ENCODE assay signal across 13 cellular contexts in the genomic region with DNA sequence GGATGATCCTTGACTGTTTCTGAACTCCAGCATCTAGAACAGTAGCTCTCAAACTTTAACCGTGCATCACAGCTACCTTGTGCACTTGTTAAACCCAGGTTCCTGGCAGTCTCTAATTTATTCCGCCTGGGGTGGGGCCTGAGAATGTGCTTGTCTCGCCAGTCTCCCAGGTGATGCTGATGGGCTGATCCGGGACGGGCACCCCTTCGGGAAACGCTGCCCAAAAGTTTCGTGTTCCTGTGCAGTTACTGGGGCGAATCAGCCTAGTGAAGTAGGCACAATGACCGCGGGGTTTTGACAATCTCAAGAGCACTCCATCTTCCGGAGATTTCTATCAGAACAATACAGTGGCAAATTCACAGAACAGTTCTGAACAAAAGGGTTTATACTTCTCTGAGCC. TPM values are rescaled to one million over a fixed set of nuclear protein-coding genes. Genes with fewer than 3 reads are reported as not detected.
DNase-seq lines count a peak whose midpoint lies in the region; ATAC-seq and TF ChIP-seq lines count a peak whose summit lies in the region.
"Had no signal": no experiment of that assay in that cellular context is flagged by ENCODE, and none has a peak within 500 bp of the region (broad histone marks: within the 10 kb centered on the region; RNA-seq: fewer than 3 reads in every experiment).

No MANE protein-coding gene starts in this region.

- TF ChIP-seq CTCF in lower lobe of right lung (IDR thresholded peaks at IDR 0.05) (no peak), thyroid gland (IDR thresholded peaks at IDR 0.05) (no peak)

- H3K4me3 ChIP-seq in lower lobe of right lung (no peak overlapping the region), thyroid gland (replicated peaks in 1 of 3) (no peak overlapping the region), HAP-1 (no peak overlapping the region)

- in situ Hi-C loops in HAP-1 (cut with MboI; ENCODE audit: low sequenced_read_pairs) = no loop called here

- no peak for TF ChIP-seq POLR2A in thyroid gland (IDR thresholded peaks at IDR 0.05)

- no peaks in the 10 kb centered on the region for H3K27me3 ChIP-seq in lower lobe of right lung (ENCODE audit: low read depth)
- H3K27me3 ChIP-seq in thyroid gland = no peaks in the 10 kb centered on the region
- H3K27me3 ChIP-seq in HAP-1 (ENCODE audit: low read depth) = peaks cover 9% of the 10 kb centered on the region; the same call in 1 of the 2 replicates

- H3K9me3 ChIP-seq in lower lobe of right lung = no peaks in the 10 kb centered on the region
- no peaks in the 10 kb centered on the region for H3K9me3 ChIP-seq in thyroid gland
- no peaks in the 10 kb centered on the region for H3K9me3 ChIP-seq in HAP-1

- no peaks in the 10 kb centered on the region for H3K36me3 ChIP-seq in lower lobe of right lung
- H3K36me3 ChIP-seq in thyroid gland = no peaks in the 10 kb centered on the region
- no peaks in the 10 kb centered on the region for H3K36me3 ChIP-seq in HAP-1 (replicated peaks)

- peak; percentile 38 for DNase-seq in activated effector memory CD4-positive, alpha-beta T cell treated with anti-CD3 and anti-CD28 coated beads, Interleukin-2, amount 50 U/mL, for 16 hours
- DNase-seq in activated effector memory CD4-positive, alpha-beta T cell treated with Interleukin-2 at 50 U/mL for 16 hours = no peak
- DNase-seq in caudate nucleus (lab: John Stamatoyannopoulos, UW) (no peak), lower lobe of right lung (peak; percentile 4), thyroid gland (peak; percentile 68 to 88), HAP-1 (ENCODE audit: low spot score in 2 of 2) (no peak)
- DNase-seq: Kasumi-1, NCI-H1105, NCI-H187 treated with DMSO at 0.1 percent for 48 hours, NCI-H524 treated with DMSO at 0.1 percent for 48 hours had no signal

- 15 to 35% methylated on average over 12 of the region's 12 CpGs for WGBS in thyroid gland, 2 donors

- H3K27ac ChIP-seq in caudate nucleus (ENCODE audit: low read depth, low read length) = peak overlapping the region; percentile 33
- H3K27ac ChIP-seq in lower lobe of right lung = no peak overlapping the region
- peak overlapping the region in 1 of 3 donors; percentile 17 for H3K27ac ChIP-seq in thyroid gland

- intact Hi-C loops in lower lobe of right lung (cut with DNase I) = no loop called here
- intact Hi-C loops in thyroid gland (cut with DNase I) = no loop called here

- no peak for ATAC-seq in lower lobe of right lung
- ATAC-seq in HG03571 (IDR thresholded peaks at IDR 0.05; ENCODE audit: unreplicated experiment) = no peak
- no peak for ATAC-seq in HG02763 (IDR thresholded peaks at IDR 0.05; ENCODE audit: unreplicated experiment)

- H3K4me1 ChIP-seq in lower lobe of right lung (no peaks in the 10 kb centered on the region), thyroid gland (peaks cover 10 to 12% of the 10 kb centered on the region in 2 donors), HAP-1 (no peaks in the 10 kb centered on the region)

RNA-seq across cellular contexts. Expression of a gene that starts 29.9 kb away (rescaled TPM):
- total RNA-seq in lower lobe of right lung = 2.9 TPM
- total RNA-seq in thyroid gland = 1 to 10 TPM in 3 of 4 donors, under 1 TPM in 1; 0.27 to 4.6 (median 2.5) TPM
- total RNA-seq: HT-29 had no signal

Comparison
In these comparisons a context has a peak if more than half of its experiments do, and no peak if none do; other contexts are left out.
1. DNase-seq: peak in activated effector memory CD4-positive, alpha-beta T cell treated with anti-CD3 and anti-CD28 coated beads, Interleukin-2, amount 50 U/mL, for 16 hours (single experiment), lower lobe of right lung (single experiment) and thyroid gland (2 of 2); none in activated effector memory CD4-positive, alpha-beta T cell treated with Interleukin-2 at 50 U/mL for 16 hours (single experiment), caudate nucleus (0 of 61) and HAP-1 (0 of 2).